Comparison of ENCODE assay signal across 8 cellular contexts in the genomic region with DNA sequence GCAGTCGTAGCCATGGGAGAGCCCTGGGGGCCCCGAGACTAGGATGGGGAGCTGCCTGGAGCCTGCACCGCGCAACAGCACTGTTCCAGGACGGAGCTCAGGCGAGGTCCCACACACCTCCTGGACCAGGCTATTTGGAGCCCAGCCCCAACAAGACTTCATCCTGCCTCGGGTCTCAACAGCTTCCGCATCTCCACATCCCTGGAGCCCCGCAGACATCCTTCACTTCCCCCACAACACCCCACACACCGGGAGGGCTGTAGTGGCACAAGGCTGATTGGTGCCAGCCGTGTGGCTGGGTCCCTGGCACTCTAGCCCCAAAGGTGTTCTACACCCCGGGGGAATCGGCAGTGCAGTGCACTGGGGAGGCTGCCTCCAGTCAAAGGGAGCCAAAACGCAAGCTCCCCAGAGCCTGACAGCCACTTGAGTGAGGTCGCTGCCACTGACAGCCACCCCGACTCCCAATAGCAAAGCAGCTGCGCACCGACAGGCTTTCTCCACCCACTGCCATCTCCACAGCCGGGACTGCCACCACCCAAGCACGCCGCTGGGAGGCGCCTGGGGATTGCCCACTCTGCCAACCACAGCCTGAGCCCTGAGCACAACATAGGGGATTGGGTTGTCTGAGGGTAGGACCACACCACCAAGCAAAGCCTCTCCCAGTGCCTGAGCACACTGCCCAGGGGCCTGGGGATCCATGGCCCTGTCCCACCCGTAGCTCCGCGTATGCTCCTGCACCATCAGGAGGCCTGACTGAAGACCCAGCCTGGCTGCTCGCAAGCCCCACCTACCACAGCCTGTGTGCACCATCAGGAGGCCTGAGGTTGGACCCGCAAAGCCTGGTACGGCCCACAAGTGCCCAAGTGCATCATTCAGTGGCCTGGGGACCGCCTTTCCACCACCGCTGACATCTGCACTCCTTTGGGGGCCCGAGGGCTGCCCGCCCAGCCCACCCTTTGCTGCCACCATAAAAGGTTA. TPM values are rescaled to one million over a fixed set of nuclear protein-coding genes. Genes with fewer than 3 reads are reported as not detected.
DNase-seq lines count a peak whose midpoint lies in the region; ATAC-seq and TF ChIP-seq lines count a peak whose summit lies in the region.

No MANE protein-coding gene starts in this region.

- H3K36me3 ChIP-seq in esophagus muscularis mucosa: no peaks in the 10 kb centered on the region
- no peaks in the 10 kb centered on the region for H3K36me3 ChIP-seq in naive thymus-derived CD4-positive, alpha-beta T cell (ENCODE audit: control insufficient read depth in 2 of 3, insufficient read depth in 3 of 3, low read length in 3 of 3)

- H3K27me3 ChIP-seq in esophagus muscularis mucosa: peaks cover 0 to 11% (median 0%) of the 10 kb centered on the region in 4 donors
- no peaks in the 10 kb centered on the region for H3K27me3 ChIP-seq in naive thymus-derived CD4-positive, alpha-beta T cell (ENCODE audit: control insufficient read depth in 2 of 2, insufficient read depth in 2 of 2, low read length in 2 of 2)

- H3K4me3 ChIP-seq in AG04449 (ENCODE audit: low read depth, low read length) (no peak overlapping the region), esophagus muscularis mucosa (peak overlapping the region in 3 of 4 donors; percentile 28 to 30 (median 29))
- peak overlapping the region; percentile 70 for H3K4me3 ChIP-seq in naive thymus-derived CD4-positive, alpha-beta T cell (ENCODE audit: low read length)

- no peak for TF ChIP-seq EP300 in esophagus muscularis mucosa (IDR thresholded peaks at IDR 0.05)

- no peaks in the 10 kb centered on the region for H3K4me1 ChIP-seq in esophagus muscularis mucosa
- H3K4me1 ChIP-seq in naive thymus-derived CD4-positive, alpha-beta T cell (ENCODE audit: control insufficient read depth in 2 of 2, insufficient read depth in 2 of 2, low read length in 2 of 2): no peaks in the 10 kb centered on the region

- peak overlapping the region; percentile 85 to 97 (median 92) for H3K4me3 Mint-ChIP-seq in naive thymus-derived CD4-positive, alpha-beta T cell

- peaks cover 9 to 30% (median 14%) of the 10 kb centered on the region in 7 donors for H3K4me1 Mint-ChIP-seq in naive thymus-derived CD4-positive, alpha-beta T cell

- H3K9me3 ChIP-seq in esophagus muscularis mucosa: no peaks in the 10 kb centered on the region
- no peaks in the 10 kb centered on the region for H3K9me3 ChIP-seq in naive thymus-derived CD4-positive, alpha-beta T cell (ENCODE audit: control insufficient read depth in 2 of 3, low read length in 3 of 3)

- DNase-seq in AG04449 (ENCODE audit: low read depth, low spot score): no peak
- DNase-seq in NOMO-1 treated with dmso at 0.1 percent for 144 hours (lab: John Stamatoyannopoulos, UW; ENCODE audit: unreplicated experiment): peak; percentile 39
- DNase-seq in activated CD8-positive, alpha-beta memory T cell treated with anti-CD3 and anti-CD28 coated beads, Interleukin-2, amount 50 U/mL, for 48 hours: peak; percentile 97
- no peak for DNase-seq in esophagus muscularis mucosa (ENCODE audit: extremely low spot score)
- DNase-seq in naive thymus-derived CD4-positive, alpha-beta T cell: peak; percentile 85 to 98 (median 94)
- peak; percentile 86 to 95 (median 89) for DNase-seq in stimulated activated naive CD4-positive, alpha-beta T cell (lab: John Stamatoyannopoulos, UW)

- 75% methylated on average over 21 of the region's 32 CpGs for WGBS in esophagus muscularis mucosa

- H3K27ac Mint-ChIP-seq in naive thymus-derived CD4-positive, alpha-beta T cell: peak overlapping the region; percentile 75 to 97 (median 90)

- H3K27me3 Mint-ChIP-seq in naive thymus-derived CD4-positive, alpha-beta T cell: peaks cover 0 to 35% (median 5%) of the 10 kb centered on the region in 5 donors

- intact Hi-C loops in esophagus muscularis mucosa (cut with DNase I): loop anchor here (10.0 kb wide), 1 partner anchor 111 kb away; no protein-coding TSS in a partner anchor
- intact Hi-C loops in naive thymus-derived CD4-positive, alpha-beta T cell (cut with micrococcal nuclease): loop anchor here (1.0 to 5.0 kb wide), 14 partner anchors 13 to 377 kb away; a partner anchor contains a TSS

- CTCF ChIA-PET in AG04449 (lab: Yijun Ruan, JAX): interaction anchor here (1.5 kb wide), 1 partner anchor 326 kb away, joined by 3 read pairs; no protein-coding TSS in a partner anchor
- CTCF ChIA-PET in naive thymus-derived CD4-positive, alpha-beta T cell (lab: Charles Lee): interaction anchor here (0.5 to 3.5 kb wide), 22 partner anchors 15 to 376 kb away, joined by 3 to 43 read pairs (median 4); a partner anchor contains a TSS

- peaks cover 0 to 2% (median 0%) of the 10 kb centered on the region in 5 donors for H3K36me3 Mint-ChIP-seq in naive thymus-derived CD4-positive, alpha-beta T cell

- TF ChIP-seq CTCF in AG04449 (IDR thresholded peaks at IDR 0.05; ENCODE audit: insufficient read depth, low read length, missing control alignments) (peak; percentile 88), esophagus muscularis mucosa (IDR thresholded peaks at IDR 0.05) (peak in 2 of 3 experiments; percentile 23 to 64)

- H3K9me3 Mint-ChIP-seq in naive thymus-derived CD4-positive, alpha-beta T cell: no peaks in the 10 kb centered on the region

- no peak overlapping the region for H3K27ac ChIP-seq in esophagus muscularis mucosa (replicated peaks in 1 of 4)
- peak overlapping the region; percentile 71 for H3K27ac ChIP-seq in naive thymus-derived CD4-positive, alpha-beta T cell (ENCODE audit: low read depth, low read length)

- TF ChIP-seq POLR2A in esophagus muscularis mucosa (IDR thresholded peaks at IDR 0.05; ENCODE audit: low read depth): no peak

- POLR2A ChIA-PET in AG04449 (lab: Yijun Ruan, JAX): no interaction called here
- POLR2A ChIA-PET in naive thymus-derived CD4-positive, alpha-beta T cell (lab: Charles Lee): interaction anchor here (0.6 to 4.0 kb wide), 12 partner anchors 15 to 377 kb away, joined by 3 to 25 read pairs (median 5); a partner anchor contains a TSS

- peak; percentile 95 for ATAC-seq in GM18868 (IDR thresholded peaks at IDR 0.05; ENCODE audit: unreplicated experiment)
- peak; percentile 83 for ATAC-seq in HG03103 (IDR thresholded peaks at IDR 0.05; ENCODE audit: low read depth, unreplicated experiment)
- peak; percentile 99 for ATAC-seq in naive thymus-derived CD4-positive, alpha-beta T cell

RNA-seq across cellular contexts. Expression of a gene that starts 13.2 kb away (rescaled TPM):
- under 1 TPM in 1 of 4 donors, not detected in 3; 0.66 TPM for total RNA-seq in esophagus muscularis mucosa
- total RNA-seq in naive thymus-derived CD4-positive, alpha-beta T cell: 10 to 100 TPM in 1 of 5 experiments, 1 to 10 TPM in 2, under 1 TPM in 2; 0.35 to 34.8 (median 1.0) TPM
- polyA plus RNA-seq in naive thymus-derived CD4-positive, alpha-beta T cell: 1 to 10 TPM; 1.3 to 1.6 TPM

RNA-seq across cellular contexts. Expression of a gene that starts 53.4 kb away (rescaled TPM):
- total RNA-seq in esophagus muscularis mucosa: 1 to 10 TPM in 3 of 4 donors, under 1 TPM in 1; 0.65 to 3.3 (median 2.7) TPM
- total RNA-seq in naive thymus-derived CD4-positive, alpha-beta T cell: 100 to 1,000 TPM in 3 of 5 experiments, 10 to 100 TPM in 2; 25.8 to 588 (median 125) TPM
- polyA plus RNA-seq in naive thymus-derived CD4-positive, alpha-beta T cell: 100 to 1,000 TPM; 113 to 201 TPM

RNA-seq across cellular contexts. Expression of a gene that starts 55.0 kb away (rescaled TPM):
- total RNA-seq in esophagus muscularis mucosa: 10 to 100 TPM in 1 of 4 donors, 1 to 10 TPM in 3; 3.3 to 11.3 (median 7.6) TPM
- total RNA-seq in naive thymus-derived CD4-positive, alpha-beta T cell: 10 to 100 TPM; 50.1 to 86.8 (median 73.8) TPM
- polyA plus RNA-seq in naive thymus-derived CD4-positive, alpha-beta T cell: 10 to 100 TPM; 22.1 to 61.2 TPM

Comparison
In these comparisons a context has a peak if more than half of its experiments do, and no peak if none do; other contexts are left out.
1. DNase-seq: peak in NOMO-1 treated with dmso at 0.1 percent for 144 hours (single experiment), activated CD8-positive, alpha-beta memory T cell treated with anti-CD3 and anti-CD28 coated beads, Interleukin-2, amount 50 U/mL, for 48 hours (single experiment), naive thymus-derived CD4-positive, alpha-beta T cell (9 of 9) and stimulated activated naive CD4-positive, alpha-beta T cell (6 of 6); none in AG04449 (single experiment) and esophagus muscularis mucosa (single experiment).
2. RNA of a gene that starts 53.4 kb away (total RNA-seq): 25.8 to 588 TPM in naive thymus-derived CD4-positive, alpha-beta T cell; 0.65 to 3.3 TPM in esophagus muscularis mucosa; every median in the first group is over 4 times any median in the second.
3. RNA of a gene that starts 55.0 kb away (total RNA-seq): 50.1 to 86.8 TPM in naive thymus-derived CD4-positive, alpha-beta T cell; 3.3 to 11.3 TPM in esophagus muscularis mucosa; every median in the first group is over 4 times any median in the second.
4. Peak in every context shown above with its lines, with median percentiles within 50 percentile points of each other: ATAC-seq.